Comparison of ENCODE assay signal across 1 cellular context in the genomic region with DNA sequence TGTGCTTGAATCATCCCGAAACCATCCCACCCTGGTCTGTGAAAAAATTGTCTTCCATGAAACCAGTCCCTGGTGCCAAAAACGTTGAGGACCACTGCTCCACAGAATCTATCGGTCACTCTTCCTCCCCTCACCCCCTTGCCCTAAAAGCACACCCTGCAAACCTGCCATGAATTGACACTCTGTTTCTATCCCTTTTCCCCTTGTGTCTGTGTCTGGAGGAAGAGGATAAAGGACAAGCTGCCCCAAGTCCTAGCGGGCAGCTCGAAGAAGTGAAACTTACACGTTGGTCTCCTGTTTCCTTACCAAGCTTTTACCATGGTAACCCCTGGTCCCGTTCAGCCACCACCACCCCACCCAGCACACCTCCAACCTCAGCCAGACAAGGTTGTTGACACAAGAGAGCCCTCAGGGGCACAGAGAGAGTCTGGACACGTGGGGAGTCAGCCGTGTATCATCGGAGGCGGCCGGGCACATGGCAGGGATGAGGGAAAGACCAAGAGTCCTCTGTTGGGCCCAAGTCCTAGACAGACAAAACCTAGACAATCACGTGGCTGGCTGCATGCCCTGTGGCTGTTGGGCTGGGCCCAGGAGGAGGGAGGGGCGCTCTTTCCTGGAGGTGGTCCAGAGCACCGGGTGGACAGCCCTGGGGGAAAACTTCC.
TF ChIP-seq lines count a peak whose summit lies in the region.

No MANE protein-coding gene starts in this region.

TF ChIP-seq in HepG2, 621 proteins besides CTCF, POLR2A, EP300 and RAD21 (continued from another document and continues in another):
- TF ChIP-seq, protein P1, sequence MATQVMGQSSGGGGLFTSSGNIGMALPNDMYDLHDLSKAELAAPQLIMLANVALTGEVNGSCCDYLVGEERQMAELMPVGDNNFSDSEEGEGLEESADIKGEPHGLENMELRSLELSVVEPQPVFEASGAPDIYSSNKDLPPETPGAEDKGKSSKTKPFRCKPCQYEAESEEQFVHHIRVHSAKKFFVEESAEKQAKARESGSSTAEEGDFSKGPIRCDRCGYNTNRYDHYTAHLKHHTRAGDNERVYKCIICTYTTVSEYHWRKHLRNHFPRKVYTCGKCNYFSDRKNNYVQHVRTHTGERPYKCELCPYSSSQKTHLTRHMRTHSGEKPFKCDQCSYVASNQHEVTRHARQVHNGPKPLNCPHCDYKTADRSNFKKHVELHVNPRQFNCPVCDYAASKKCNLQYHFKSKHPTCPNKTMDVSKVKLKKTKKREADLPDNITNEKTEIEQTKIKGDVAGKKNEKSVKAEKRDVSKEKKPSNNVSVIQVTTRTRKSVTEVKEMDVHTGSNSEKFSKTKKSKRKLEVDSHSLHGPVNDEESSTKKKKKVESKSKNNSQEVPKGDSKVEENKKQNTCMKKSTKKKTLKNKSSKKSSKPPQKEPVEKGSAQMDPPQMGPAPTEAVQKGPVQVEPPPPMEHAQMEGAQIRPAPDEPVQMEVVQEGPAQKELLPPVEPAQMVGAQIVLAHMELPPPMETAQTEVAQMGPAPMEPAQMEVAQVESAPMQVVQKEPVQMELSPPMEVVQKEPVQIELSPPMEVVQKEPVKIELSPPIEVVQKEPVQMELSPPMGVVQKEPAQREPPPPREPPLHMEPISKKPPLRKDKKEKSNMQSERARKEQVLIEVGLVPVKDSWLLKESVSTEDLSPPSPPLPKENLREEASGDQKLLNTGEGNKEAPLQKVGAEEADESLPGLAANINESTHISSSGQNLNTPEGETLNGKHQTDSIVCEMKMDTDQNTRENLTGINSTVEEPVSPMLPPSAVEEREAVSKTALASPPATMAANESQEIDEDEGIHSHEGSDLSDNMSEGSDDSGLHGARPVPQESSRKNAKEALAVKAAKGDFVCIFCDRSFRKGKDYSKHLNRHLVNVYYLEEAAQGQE (IDR thresholded peaks at IDR 0.05; ENCODE audit: borderline replicate concordance in 1 of 2, low read depth in 1 of 2, low read length in 2 of 2) = 0 out of 4 replicates have a peak, but pooled peaks of 1 of the 2 experiments have one; percentile 33
- TF ChIP-seq ZNF333 (CRISPR knock-in tag; IDR thresholded peaks at IDR 0.05; ENCODE audit: borderline replicate concordance) (peak; percentile 46; the same call in 1 of the 2 replicates), STAT5B (CRISPR knock-in tag; IDR thresholded peaks at IDR 0.05) (no peak), ZNF816 (CRISPR knock-in tag; IDR thresholded peaks at IDR 0.05; ENCODE audit: borderline replicate concordance) (peak; percentile 13; the same call in 1 of the 2 replicates), ZNF484 (CRISPR knock-in tag; IDR thresholded peaks at IDR 0.05; ENCODE audit: borderline replicate concordance, low read depth) (no peak), ZNF788 (CRISPR knock-in tag; IDR thresholded peaks at IDR 0.05; ENCODE audit: borderline replicate concordance) (no peak; the same call in 1 of the 2 replicates), ZNF251 (CRISPR knock-in tag; IDR thresholded peaks at IDR 0.05) (no peak), KAT8 (CRISPR knock-in tag; IDR thresholded peaks at IDR 0.05) (peak; percentile 31), ZNF619 (CRISPR knock-in tag; IDR thresholded peaks at IDR 0.05) (0 out of 2 replicates have a peak, but pooled peaks have one; percentile 16), IRF2 (CRISPR knock-in tag; IDR thresholded peaks at IDR 0.05) (peak; percentile 22; the same call in 1 of the 2 replicates), AKAP8 (CRISPR knock-in tag; IDR thresholded peaks at IDR 0.05) (no peak; the same call in 1 of the 2 replicates), ZNF468 (CRISPR knock-in tag; IDR thresholded peaks at IDR 0.05) (peak; percentile 83; the same call in 1 of the 2 replicates), ZNF556 (CRISPR knock-in tag; IDR thresholded peaks at IDR 0.05; ENCODE audit: borderline replicate concordance) (peak; percentile 16; the same call in 1 of the 2 replicates), FOSL2 (CRISPR knock-in tag; IDR thresholded peaks at IDR 0.05) (peak; percentile 69), ZNF878 (CRISPR knock-in tag; IDR thresholded peaks at IDR 0.05) (no peak; the same call in 1 of the 2 replicates), WIZ (CRISPR knock-in tag; IDR thresholded peaks at IDR 0.05) (peak; percentile 83; the same call in 1 of the 2 replicates), MXI1 (IDR thresholded peaks at IDR 0.05; ENCODE audit: borderline replicate concordance, low read depth, low read length) (peak; percentile 84; the same call in 2 of the 3 replicates), SP4 (CRISPR knock-in tag; IDR thresholded peaks at IDR 0.05) (peak; percentile 65; the same call in 1 of the 2 replicates), TBL1XR1 (IDR thresholded peaks at IDR 0.05; ENCODE audit: borderline replicate concordance, low read length, partially characterized antibody) (no peak)
- TF ChIP-seq, protein P2, sequence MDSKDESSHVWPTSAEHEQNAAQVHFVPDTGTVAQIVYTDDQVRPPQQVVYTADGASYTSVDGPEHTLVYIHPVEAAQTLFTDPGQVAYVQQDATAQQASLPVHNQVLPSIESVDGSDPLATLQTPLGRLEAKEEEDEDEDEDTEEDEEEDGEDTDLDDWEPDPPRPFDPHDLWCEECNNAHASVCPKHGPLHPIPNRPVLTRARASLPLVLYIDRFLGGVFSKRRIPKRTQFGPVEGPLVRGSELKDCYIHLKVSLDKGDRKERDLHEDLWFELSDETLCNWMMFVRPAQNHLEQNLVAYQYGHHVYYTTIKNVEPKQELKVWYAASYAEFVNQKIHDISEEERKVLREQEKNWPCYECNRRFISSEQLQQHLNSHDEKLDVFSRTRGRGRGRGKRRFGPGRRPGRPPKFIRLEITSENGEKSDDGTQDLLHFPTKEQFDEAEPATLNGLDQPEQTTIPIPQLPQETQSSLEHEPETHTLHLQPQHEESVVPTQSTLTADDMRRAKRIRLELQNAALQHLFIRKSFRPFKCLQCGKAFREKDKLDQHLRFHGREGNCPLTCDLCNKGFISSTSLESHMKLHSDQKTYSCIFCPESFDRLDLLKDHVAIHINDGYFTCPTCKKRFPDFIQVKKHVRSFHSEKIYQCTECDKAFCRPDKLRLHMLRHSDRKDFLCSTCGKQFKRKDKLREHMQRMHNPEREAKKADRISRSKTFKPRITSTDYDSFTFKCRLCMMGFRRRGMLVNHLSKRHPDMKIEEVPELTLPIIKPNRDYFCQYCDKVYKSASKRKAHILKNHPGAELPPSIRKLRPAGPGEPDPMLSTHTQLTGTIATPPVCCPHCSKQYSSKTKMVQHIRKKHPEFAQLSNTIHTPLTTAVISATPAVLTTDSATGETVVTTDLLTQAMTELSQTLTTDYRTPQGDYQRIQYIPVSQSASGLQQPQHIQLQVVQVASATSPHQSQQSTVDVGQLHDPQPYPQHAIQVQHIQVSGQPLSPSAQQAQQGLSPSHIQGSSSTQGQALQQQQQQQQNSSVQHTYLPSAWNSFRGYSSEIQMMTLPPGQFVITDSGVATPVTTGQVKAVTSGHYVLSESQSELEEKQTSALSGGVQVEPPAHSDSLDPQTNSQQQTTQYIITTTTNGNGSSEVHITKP (CRISPR knock-in tag; IDR thresholded peaks at IDR 0.05; ENCODE audit: low read depth) = peak; percentile 39; the same call in 1 of the 2 replicates
- TF ChIP-seq, protein P3, sequence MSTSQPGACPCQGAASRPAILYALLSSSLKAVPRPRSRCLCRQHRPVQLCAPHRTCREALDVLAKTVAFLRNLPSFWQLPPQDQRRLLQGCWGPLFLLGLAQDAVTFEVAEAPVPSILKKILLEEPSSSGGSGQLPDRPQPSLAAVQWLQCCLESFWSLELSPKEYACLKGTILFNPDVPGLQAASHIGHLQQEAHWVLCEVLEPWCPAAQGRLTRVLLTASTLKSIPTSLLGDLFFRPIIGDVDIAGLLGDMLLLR (CRISPR knock-in tag; IDR thresholded peaks at IDR 0.05) = 0 out of 2 replicates have a peak, but pooled peaks have one; percentile 54
- TF ChIP-seq, protein P4, sequence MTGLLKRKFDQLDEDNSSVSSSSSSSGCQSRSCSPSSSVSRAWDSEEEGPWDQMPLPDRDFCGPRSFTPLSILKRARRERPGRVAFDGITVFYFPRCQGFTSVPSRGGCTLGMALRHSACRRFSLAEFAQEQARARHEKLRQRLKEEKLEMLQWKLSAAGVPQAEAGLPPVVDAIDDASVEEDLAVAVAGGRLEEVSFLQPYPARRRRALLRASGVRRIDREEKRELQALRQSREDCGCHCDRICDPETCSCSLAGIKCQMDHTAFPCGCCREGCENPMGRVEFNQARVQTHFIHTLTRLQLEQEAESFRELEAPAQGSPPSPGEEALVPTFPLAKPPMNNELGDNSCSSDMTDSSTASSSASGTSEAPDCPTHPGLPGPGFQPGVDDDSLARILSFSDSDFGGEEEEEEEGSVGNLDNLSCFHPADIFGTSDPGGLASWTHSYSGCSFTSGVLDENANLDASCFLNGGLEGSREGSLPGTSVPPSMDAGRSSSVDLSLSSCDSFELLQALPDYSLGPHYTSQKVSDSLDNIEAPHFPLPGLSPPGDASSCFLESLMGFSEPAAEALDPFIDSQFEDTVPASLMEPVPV (CRISPR knock-in tag; IDR thresholded peaks at IDR 0.05) = peak; percentile 62; the same call in 1 of the 2 replicates
- TF ChIP-seq, protein P5, sequence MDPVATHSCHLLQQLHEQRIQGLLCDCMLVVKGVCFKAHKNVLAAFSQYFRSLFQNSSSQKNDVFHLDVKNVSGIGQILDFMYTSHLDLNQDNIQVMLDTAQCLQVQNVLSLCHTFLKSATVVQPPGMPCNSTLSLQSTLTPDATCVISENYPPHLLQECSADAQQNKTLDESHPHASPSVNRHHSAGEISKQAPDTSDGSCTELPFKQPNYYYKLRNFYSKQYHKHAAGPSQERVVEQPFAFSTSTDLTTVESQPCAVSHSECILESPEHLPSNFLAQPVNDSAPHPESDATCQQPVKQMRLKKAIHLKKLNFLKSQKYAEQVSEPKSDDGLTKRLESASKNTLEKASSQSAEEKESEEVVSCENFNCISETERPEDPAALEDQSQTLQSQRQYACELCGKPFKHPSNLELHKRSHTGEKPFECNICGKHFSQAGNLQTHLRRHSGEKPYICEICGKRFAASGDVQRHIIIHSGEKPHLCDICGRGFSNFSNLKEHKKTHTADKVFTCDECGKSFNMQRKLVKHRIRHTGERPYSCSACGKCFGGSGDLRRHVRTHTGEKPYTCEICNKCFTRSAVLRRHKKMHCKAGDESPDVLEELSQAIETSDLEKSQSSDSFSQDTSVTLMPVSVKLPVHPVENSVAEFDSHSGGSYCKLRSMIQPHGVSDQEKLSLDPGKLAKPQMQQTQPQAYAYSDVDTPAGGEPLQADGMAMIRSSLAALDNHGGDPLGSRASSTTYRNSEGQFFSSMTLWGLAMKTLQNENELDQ (CRISPR knock-in tag; IDR thresholded peaks at IDR 0.05; ENCODE audit: borderline replicate concordance) = peak; percentile 74; the same call in 1 of the 2 replicates
- TF ChIP-seq, protein P6, sequence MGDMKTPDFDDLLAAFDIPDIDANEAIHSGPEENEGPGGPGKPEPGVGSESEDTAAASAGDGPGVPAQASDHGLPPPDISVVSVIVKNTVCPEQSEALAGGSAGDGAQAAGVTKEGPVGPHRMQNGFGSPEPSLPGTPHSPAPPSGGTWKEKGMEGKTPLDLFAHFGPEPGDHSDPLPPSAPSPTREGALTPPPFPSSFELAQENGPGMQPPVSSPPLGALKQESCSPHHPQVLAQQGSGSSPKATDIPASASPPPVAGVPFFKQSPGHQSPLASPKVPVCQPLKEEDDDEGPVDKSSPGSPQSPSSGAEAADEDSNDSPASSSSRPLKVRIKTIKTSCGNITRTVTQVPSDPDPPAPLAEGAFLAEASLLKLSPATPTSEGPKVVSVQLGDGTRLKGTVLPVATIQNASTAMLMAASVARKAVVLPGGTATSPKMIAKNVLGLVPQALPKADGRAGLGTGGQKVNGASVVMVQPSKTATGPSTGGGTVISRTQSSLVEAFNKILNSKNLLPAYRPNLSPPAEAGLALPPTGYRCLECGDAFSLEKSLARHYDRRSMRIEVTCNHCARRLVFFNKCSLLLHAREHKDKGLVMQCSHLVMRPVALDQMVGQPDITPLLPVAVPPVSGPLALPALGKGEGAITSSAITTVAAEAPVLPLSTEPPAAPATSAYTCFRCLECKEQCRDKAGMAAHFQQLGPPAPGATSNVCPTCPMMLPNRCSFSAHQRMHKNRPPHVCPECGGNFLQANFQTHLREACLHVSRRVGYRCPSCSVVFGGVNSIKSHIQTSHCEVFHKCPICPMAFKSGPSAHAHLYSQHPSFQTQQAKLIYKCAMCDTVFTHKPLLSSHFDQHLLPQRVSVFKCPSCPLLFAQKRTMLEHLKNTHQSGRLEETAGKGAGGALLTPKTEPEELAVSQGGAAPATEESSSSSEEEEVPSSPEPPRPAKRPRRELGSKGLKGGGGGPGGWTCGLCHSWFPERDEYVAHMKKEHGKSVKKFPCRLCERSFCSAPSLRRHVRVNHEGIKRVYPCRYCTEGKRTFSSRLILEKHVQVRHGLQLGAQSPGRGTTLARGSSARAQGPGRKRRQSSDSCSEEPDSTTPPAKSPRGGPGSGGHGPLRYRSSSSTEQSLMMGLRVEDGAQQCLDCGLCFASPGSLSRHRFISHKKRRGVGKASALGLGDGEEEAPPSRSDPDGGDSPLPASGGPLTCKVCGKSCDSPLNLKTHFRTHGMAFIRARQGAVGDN (CRISPR knock-in tag; IDR thresholded peaks at IDR 0.05) = peak; percentile 99
- TF ChIP-seq, protein P7, sequence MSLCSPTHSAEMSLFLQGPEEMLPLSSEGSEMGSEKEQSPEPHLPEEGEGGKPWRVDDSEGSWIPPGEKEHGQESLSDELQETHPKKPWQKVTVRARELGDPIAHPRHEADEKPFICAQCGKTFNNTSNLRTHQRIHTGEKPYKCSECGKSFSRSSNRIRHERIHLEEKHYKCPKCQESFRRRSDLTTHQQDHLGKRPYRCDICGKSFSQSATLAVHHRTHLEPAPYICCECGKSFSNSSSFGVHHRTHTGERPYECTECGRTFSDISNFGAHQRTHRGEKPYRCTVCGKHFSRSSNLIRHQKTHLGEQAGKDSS (CRISPR knock-in tag; IDR thresholded peaks at IDR 0.05; ENCODE audit: borderline replicate concordance, low read depth) = no peak
- TF ChIP-seq, protein P8, sequence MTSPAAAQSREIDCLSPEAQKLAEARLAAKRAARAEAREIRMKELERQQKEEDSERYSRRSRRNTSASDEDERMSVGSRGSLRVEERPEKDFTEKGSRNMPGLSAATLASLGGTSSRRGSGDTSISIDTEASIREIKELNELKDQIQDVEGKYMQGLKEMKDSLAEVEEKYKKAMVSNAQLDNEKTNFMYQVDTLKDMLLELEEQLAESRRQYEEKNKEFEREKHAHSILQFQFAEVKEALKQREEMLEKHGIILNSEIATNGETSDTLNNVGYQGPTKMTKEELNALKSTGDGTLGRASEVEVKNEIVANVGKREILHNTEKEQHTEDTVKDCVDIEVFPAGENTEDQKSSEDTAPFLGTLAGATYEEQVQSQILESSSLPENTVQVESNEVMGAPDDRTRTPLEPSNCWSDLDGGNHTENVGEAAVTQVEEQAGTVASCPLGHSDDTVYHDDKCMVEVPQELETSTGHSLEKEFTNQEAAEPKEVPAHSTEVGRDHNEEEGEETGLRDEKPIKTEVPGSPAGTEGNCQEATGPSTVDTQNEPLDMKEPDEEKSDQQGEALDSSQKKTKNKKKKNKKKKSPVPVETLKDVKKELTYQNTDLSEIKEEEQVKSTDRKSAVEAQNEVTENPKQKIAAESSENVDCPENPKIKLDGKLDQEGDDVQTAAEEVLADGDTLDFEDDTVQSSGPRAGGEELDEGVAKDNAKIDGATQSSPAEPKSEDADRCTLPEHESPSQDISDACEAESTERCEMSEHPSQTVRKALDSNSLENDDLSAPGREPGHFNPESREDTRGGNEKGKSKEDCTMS (CRISPR knock-in tag; conservative IDR thresholded peaks at IDR 0.05) = no peak
